In genomic region chr18:11741505-11742145, GRCh38 we compare ENCODE assay signal across 8 cellular contexts. TPM values are rescaled to one million over a fixed set of nuclear protein-coding genes. Genes with fewer than 3 reads are reported as not detected.
A peak's percentile ranks its signal among the peaks of the same experiment; 100 is the strongest.
DNase-seq lines count a peak whose midpoint lies in the region; ATAC-seq, FAIRE-seq and TF ChIP-seq lines count a peak whose summit lies in the region.

No MANE protein-coding gene starts in this region.

- H3K4me3 Mint-ChIP-seq in Calu3 (ENCODE audit: low read depth, unreplicated experiment): no peak overlapping the region
- no peak overlapping the region for H3K4me3 Mint-ChIP-seq in activated T-cell treated with anti-CD3 and anti-CD28 coated beads, Interleukin-2, amount 50 U/mL, for 4 hours

- H3K4me1 ChIP-seq in ascending aorta: no peaks in the 10 kb centered on the region

- no peak for ATAC-seq in activated T-cell treated with anti-CD3 and anti-CD28 coated beads, Interleukin-2, amount 50 U/mL, for 4 hours
- ATAC-seq in HG02885 (IDR thresholded peaks at IDR 0.05; ENCODE audit: poor library complexity, unreplicated experiment): no peak
- no peak for ATAC-seq in HG03039 (IDR thresholded peaks at IDR 0.05; ENCODE audit: unreplicated experiment)
- no peak for ATAC-seq in HG03378 (IDR thresholded peaks at IDR 0.05; ENCODE audit: unreplicated experiment)

- peaks cover 97% of the 10 kb centered on the region for H3K27me3 Mint-ChIP-seq in Calu3 (ENCODE audit: unreplicated experiment)
- H3K27me3 Mint-ChIP-seq in activated T-cell treated with anti-CD3 and anti-CD28 coated beads, Interleukin-2, amount 50 U/mL, for 4 hours (ENCODE audit: low read depth): peaks cover 37% of the 10 kb centered on the region

- FAIRE-seq in HTR-8/SVneo (lab: Jason Lieb, UNC): no peak

- TF ChIP-seq CTCF in Calu3 (IDR thresholded peaks at IDR 0.05; ENCODE audit: unreplicated experiment): peak; percentile 61
- TF ChIP-seq CTCF in ascending aorta (IDR thresholded peaks at IDR 0.05): peak in 2 of 3 experiments; percentile 23 to 44

- H3K27me3 ChIP-seq in ascending aorta: no peaks in the 10 kb centered on the region

- DNase-seq in Calu3 (peak; percentile 17), HTR-8/SVneo (ENCODE audit: insufficient read length, low spot score) (peak; percentile 39), ascending aorta (ENCODE audit: low spot score in 2 of 2) (no peak), lung microvascular endothelial cell (ENCODE audit: low read depth in 2 of 2) (peak; percentile 12 to 20)
- no peak for DNase-seq in activated T-cell treated with anti-CD3 and anti-CD28 coated beads, Interleukin-2, amount 50 U/mL, for 4 hours

- H3K4me3 ChIP-seq in ascending aorta: no peak overlapping the region

- H3K27ac Mint-ChIP-seq in Calu3 (ENCODE audit: unreplicated experiment): no peak overlapping the region

- CTCF ChIA-PET in Calu3 (lab: Charles Lee): interaction anchor here (0.8 kb wide), 1 partner anchor 86 kb away, joined by 3 read pairs; no protein-coding TSS in a partner anchor

- no peaks in the 10 kb centered on the region for H3K36me3 ChIP-seq in ascending aorta

- no peak overlapping the region for H3K27ac ChIP-seq in ascending aorta

- no peaks in the 10 kb centered on the region for H3K4me1 Mint-ChIP-seq in Calu3 (ENCODE audit: low read depth, unreplicated experiment)
- H3K4me1 Mint-ChIP-seq in activated T-cell treated with anti-CD3 and anti-CD28 coated beads, Interleukin-2, amount 50 U/mL, for 4 hours (ENCODE audit: low read depth): no peaks in the 10 kb centered on the region

- no TSS peak for BruUV-seq in Calu3 (replicated peaks; lab: Mats Ljungman, UMichigan)

- no peaks in the 10 kb centered on the region for H3K9me3 ChIP-seq in ascending aorta

- H3K9me3 Mint-ChIP-seq in Calu3 (ENCODE audit: low read depth, unreplicated experiment): no peaks in the 10 kb centered on the region
- no peaks in the 10 kb centered on the region for H3K9me3 Mint-ChIP-seq in activated T-cell treated with anti-CD3 and anti-CD28 coated beads, Interleukin-2, amount 50 U/mL, for 4 hours

- intact Hi-C loops in Calu3 (cut with micrococcal nuclease; ENCODE audit: unreplicated experiment): no loop called here
- intact Hi-C loops in ascending aorta (cut with DNase I): no loop called here

- no peaks in the 10 kb centered on the region for H3K36me3 Mint-ChIP-seq in Calu3 (ENCODE audit: insufficient read depth, unreplicated experiment)
- no peaks in the 10 kb centered on the region for H3K36me3 Mint-ChIP-seq in activated T-cell treated with anti-CD3 and anti-CD28 coated beads, Interleukin-2, amount 50 U/mL, for 4 hours (ENCODE audit: insufficient read depth)

RNA-seq across cellular contexts. Expression of gene GNAL, which starts 52.6 kb away (rescaled TPM):
- 0.61 and 1.2 TPM in 2 replicates for total RNA-seq in Calu3 (2022)
- 5.9 TPM for total RNA-seq in ascending aorta
- total RNA-seq in lung microvascular endothelial cell: under 0.01 and 0.22 TPM in 2 replicates
- under 1 TPM; 0.13 to 0.35 (median 0.24) TPM for total RNA-seq in activated T-cell treated with anti-CD3 and anti-CD28 coated beads, Interleukin-2, amount 50 U/mL, for 4 hours

Comparison
In these comparisons a context has a peak if more than half of its experiments do, and no peak if none do; other contexts are left out.
1. DNase-seq: peak in Calu3 (single experiment), HTR-8/SVneo (single experiment) and lung microvascular endothelial cell (2 of 2); none in ascending aorta (0 of 2) and activated T-cell treated with anti-CD3 and anti-CD28 coated beads, Interleukin-2, amount 50 U/mL, for 4 hours (single experiment).